In genomic region chr7:99209781-99210180, GRCh38 we compare ENCODE assay signal across 1 cellular context.
TF ChIP-seq lines count a peak whose summit lies in the region.

No MANE protein-coding gene starts in this region.

TF ChIP-seq in HepG2, 621 proteins besides CTCF, POLR2A, EP300 and RAD21 (continued from another document):
- no peak for TF ChIP-seq CEBPB (IDR thresholded peaks at IDR 0.05; ENCODE audit: borderline replicate concordance, low read depth, low read length)
- TF ChIP-seq ZNF121 (CRISPR knock-in tag; IDR thresholded peaks at IDR 0.05): peak; percentile 97
- TF ChIP-seq PAX8 (CRISPR knock-in tag; IDR thresholded peaks at IDR 0.05; ENCODE audit: borderline replicate concordance): no peak
- 0 out of 2 replicates have a peak, but pooled peaks have one; percentile 1 for TF ChIP-seq NR2C2 (CRISPR knock-in tag; IDR thresholded peaks at IDR 0.05; ENCODE audit: borderline replicate concordance)
